ENCODE assay signal across 13 cellular contexts in genomic region chr7:516216-516605, GRCh38. TPM values are rescaled to one million over a fixed set of nuclear protein-coding genes. Genes with fewer than 3 reads are reported as not detected.
DNase-seq lines count a peak whose midpoint lies in the region; ATAC-seq, FAIRE-seq and TF ChIP-seq lines count a peak whose summit lies in the region.
"Had no signal": no experiment of that assay in that cellular context is flagged by ENCODE, and none has a peak within 500 bp of the region (broad histone marks: within the 10 kb centered on the region; RNA-seq: fewer than 3 reads in every experiment).

No MANE protein-coding gene starts in this region.

- POLR2A ChIA-PET in HCT116 (lab: Charles Lee) = no interaction called here

- H3K9me2 ChIP-seq in HCT116 (ENCODE audit: insufficient read depth) = no peaks in the 10 kb centered on the region

- no peak overlapping the region for H3K4me3 ChIP-seq in HCT116 (replicated peaks in 1 of 2; ENCODE audit: low read depth in 1 of 2, low read length in 2 of 2)
- peak overlapping the region; percentile 37 for H3K4me3 ChIP-seq in iPS-15b (ENCODE audit: low read depth, low read length)
- peak overlapping the region; percentile 20 to 89 for H3K4me3 ChIP-seq in small intestine (ENCODE audit: low read depth in 1 of 2, low read length in 2 of 2)

- H4K20me1 ChIP-seq in HCT116 (ENCODE audit: insufficient read depth) = no peaks in the 10 kb centered on the region

- WGBS in small intestine, 3 donors = 15 to 35% (median 23%) methylated on average over 13 of the region's 13 CpGs

- intact Hi-C loops in HCT116 (cut with micrococcal nuclease) = loop anchor here (5.0 to 10.0 kb wide), 2 partner anchors 191 to 211 kb away; partner anchors contain the start of genes DNAAF5 and PRKAR1B
- intact Hi-C loops in activated naive CD4-positive, alpha-beta T cell treated with anti-CD3 and anti-CD28 coated beads for 36 hours (cut with micrococcal nuclease) = loop anchor here (2.0 to 5.0 kb wide), 2 partner anchors 86 to 183 kb away; no protein-coding TSS in a partner anchor

- no peak overlapping the region for H2AFZ ChIP-seq in HCT116 (ENCODE audit: low read depth, low read length, poor library complexity, severe bottlenecking)

- TF ChIP-seq POLR2A in HCT116 (IDR thresholded peaks at IDR 0.05; ENCODE audit: borderline replicate concordance, extremely low read depth, insufficient read depth, insufficient read length) = no peak

- no peaks in the 10 kb centered on the region for H3K36me3 Mint-ChIP-seq in activated naive CD4-positive, alpha-beta T cell treated with anti-CD3 and anti-CD28 coated beads for 36 hours (ENCODE audit: low read depth)
- H3K36me3 Mint-ChIP-seq: naive B cell had no signal

- no peak overlapping the region for H3K9ac ChIP-seq in HCT116 (ENCODE audit: low read length)
- no peak overlapping the region for H3K9ac ChIP-seq in iPS-15b (ENCODE audit: low read depth, low read length)

- peaks cover 10 to 40% of the 10 kb centered on the region in 2 experiments for H3K4me1 ChIP-seq in HCT116 (ENCODE audit: control insufficient read depth in 1 of 2, insufficient read depth in 2 of 2, low read length in 2 of 2)
- peaks cover 6% of the 10 kb centered on the region for H3K4me1 ChIP-seq in iPS-15b (ENCODE audit: control insufficient read depth, insufficient read depth, low read length)
- H3K4me1 ChIP-seq in small intestine (ENCODE audit: control insufficient read depth in 2 of 2, insufficient read depth in 1 of 2, low read depth in 1 of 2, low read length in 1 of 2) = peaks cover 0 to 7% of the 10 kb centered on the region in 2 donors

- ATAC-seq in HCT116 (no peak), HG03565 (IDR thresholded peaks at IDR 0.05; ENCODE audit: unreplicated experiment) (no peak)

- H3K27me3 ChIP-seq in HCT116 (ENCODE audit: insufficient read depth, low read length) (no peaks in the 10 kb centered on the region), iPS-15b (ENCODE audit: control insufficient read depth, insufficient read depth, low read length) (peaks cover 15% of the 10 kb centered on the region), small intestine (ENCODE audit: control insufficient read depth in 2 of 2, insufficient read depth in 2 of 2, low read length in 2 of 2) (peaks cover 0 to 1% of the 10 kb centered on the region in 2 donors)

- H3K9me3 ChIP-seq in HCT116 (ENCODE audit: control insufficient read depth in 1 of 2, insufficient read depth in 1 of 2, low read depth in 1 of 2, low read length in 2 of 2) (no peaks in the 10 kb centered on the region), iPS-15b (ENCODE audit: control insufficient read depth, insufficient read depth, low read length) (no peaks in the 10 kb centered on the region), small intestine (ENCODE audit: control insufficient read depth, low read depth) (no peaks in the 10 kb centered on the region)

- TF ChIP-seq CTCF in HCT116 (IDR thresholded peaks at IDR 0.05 in 2 of 3, conservative IDR thresholded peaks at IDR 0.05 in 1 of 3; ENCODE audit: borderline replicate concordance in 1 of 3, insufficient read depth in 1 of 3, low read depth in 2 of 3, low read length in 2 of 3) = no peak

- no TSS peak for BruUV-seq in HCT116 (replicated peaks; lab: Mats Ljungman, UMichigan)

- no peak overlapping the region for H3K4me3 Mint-ChIP-seq in activated naive CD4-positive, alpha-beta T cell treated with anti-CD3 and anti-CD28 coated beads for 36 hours

- H3K27ac Mint-ChIP-seq in activated naive CD4-positive, alpha-beta T cell treated with anti-CD3 and anti-CD28 coated beads for 36 hours = no peak overlapping the region
- H3K27ac Mint-ChIP-seq: naive B cell had no signal

- peak overlapping the region; percentile 97; the same call in 1 of the 2 replicates for H3K4me2 ChIP-seq in HCT116 (ENCODE audit: low read length)

- no peak for DNase-seq in HCT116 (ENCODE audit: low read depth, low spot score)
- DNase-seq in astrocyte of the hippocampus (ENCODE audit: low read depth, low spot score) = peak; percentile 21
- no peak for DNase-seq in small intestine
- DNase-seq in hypothalamus (lab: John Stamatoyannopoulos, UW) = no peak
- DNase-seq in RKO (ENCODE audit: low spot score) = no peak
- no peak for DNase-seq in activated naive CD4-positive, alpha-beta T cell treated with anti-CD3 and anti-CD28 coated beads for 36 hours
- DNase-seq: activated gamma-delta T cell, KBM-7, naive B cell, NCI-H524, T-helper 9 cell had no signal

- no peaks in the 10 kb centered on the region for H3K9me3 Mint-ChIP-seq in activated naive CD4-positive, alpha-beta T cell treated with anti-CD3 and anti-CD28 coated beads for 36 hours
- H3K9me3 Mint-ChIP-seq: naive B cell had no signal

- CTCF ChIA-PET in HCT116 (lab: Charles Lee) = no interaction called here
- CTCF ChIA-PET in activated naive CD4-positive, alpha-beta T cell treated with anti-CD3 and anti-CD28 coated beads for 36 hours (lab: Charles Lee) = no interaction called here

- H3K27ac ChIP-seq in HCT116 (ENCODE audit: low read depth, low read length) (no peak overlapping the region), small intestine (ENCODE audit: low read depth in 1 of 2, low read length in 1 of 2) (peak overlapping the region; percentile 88 to 93)

- FAIRE-seq in small intestine (lab: Jason Lieb, UNC) = no peak

- no peak for TF ChIP-seq RAD21 in HCT116 (IDR thresholded peaks at IDR 0.05; ENCODE audit: low read depth)

- peaks cover 19% of the 10 kb centered on the region for H3K4me1 Mint-ChIP-seq in activated naive CD4-positive, alpha-beta T cell treated with anti-CD3 and anti-CD28 coated beads for 36 hours (ENCODE audit: low read depth)

- peaks cover 25% of the 10 kb centered on the region for H3K27me3 Mint-ChIP-seq in activated naive CD4-positive, alpha-beta T cell treated with anti-CD3 and anti-CD28 coated beads for 36 hours (ENCODE audit: low read depth)

- RAD21 ChIA-PET in HCT116 (lab: Charles Lee; ENCODE audit: low non-redundant PET in 1 of 2, low total read pairs in 2 of 2, uncharacterized antibody in 2 of 2, unreplicated experiment in 2 of 2) = no interaction called here

- H3K79me2 ChIP-seq in HCT116 (ENCODE audit: insufficient read depth, low read length) = peaks cover 50% of the 10 kb centered on the region

- H3K36me3 ChIP-seq in HCT116 (ENCODE audit: control insufficient read depth in 1 of 2, insufficient read depth in 2 of 2, low read length in 2 of 2) = no peaks in the 10 kb centered on the region; a peak in 1 of 4 replicates
- H3K36me3 ChIP-seq in iPS-15b (ENCODE audit: control insufficient read depth, insufficient read depth, low read length) = no peaks in the 10 kb centered on the region
- no peaks in the 10 kb centered on the region for H3K36me3 ChIP-seq in small intestine (ENCODE audit: control insufficient read depth in 2 of 2, insufficient read depth in 2 of 2, low read length in 2 of 2)

TF ChIP-seq in HCT116, 20 proteins besides CTCF, POLR2A, EP300 and RAD21:
- TF ChIP-seq FOSL1 (IDR thresholded peaks at IDR 0.05; ENCODE audit: low read depth) (no peak), JUND (IDR thresholded peaks at IDR 0.05) (no peak)

RNA-seq across cellular contexts. Expression of gene PDGFA, which starts 3.4 kb away (rescaled TPM):
- total RNA-seq in HCT116 (2021; ENCODE audit: unreplicated experiment) = 44.7 TPM
- polyA plus RNA-seq in HCT116 (2012) = 48.1 and 74.9 TPM in 2 replicates
- polyA plus RNA-seq in small intestine = 10 to 100 TPM; 17.4 to 38.2 (median 26.5) TPM
- 1 to 10 TPM; 7.7 TPM for total RNA-seq in activated naive CD4-positive, alpha-beta T cell treated with anti-CD3 and anti-CD28 coated beads for 36 hours

Comparison
In these comparisons a context has a peak if more than half of its experiments do, and no peak if none do; other contexts are left out.
1. H3K4me3 ChIP-seq: peak in iPS-15b (single experiment) and small intestine (2 of 2); none in HCT116 (0 of 2).